ENCODE assay signal across 8 cellular contexts in the genomic region with DNA sequence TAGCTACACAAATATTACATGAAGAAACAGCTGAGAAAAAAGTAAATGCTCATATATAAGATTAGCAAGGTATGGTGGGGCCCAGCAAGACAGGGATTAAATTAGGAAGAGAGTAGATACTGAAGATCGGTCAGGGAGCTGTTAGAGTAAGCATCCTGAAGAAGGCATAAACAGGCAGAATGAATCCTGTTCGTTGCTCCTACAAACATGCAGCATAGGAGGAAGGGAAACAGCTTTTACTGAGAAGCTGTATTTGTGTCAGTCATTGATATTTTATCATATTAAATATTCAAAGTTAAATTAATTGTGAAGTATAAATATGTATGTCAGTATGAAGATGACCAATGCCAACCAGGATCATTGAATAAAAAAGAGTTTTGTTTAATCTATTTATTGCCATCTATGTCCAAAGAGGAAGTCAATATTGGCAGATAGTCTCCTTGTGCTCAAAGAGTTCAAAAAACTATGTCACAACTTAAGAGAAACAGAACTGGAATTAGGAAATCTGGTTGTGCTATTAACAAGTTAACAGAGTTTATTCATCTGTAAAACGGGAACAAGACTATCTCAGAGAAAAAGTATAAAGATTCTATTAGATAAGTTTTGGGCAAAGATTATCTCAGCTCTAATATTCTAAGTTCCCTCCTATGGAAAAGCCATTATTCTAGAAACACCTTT.
"Had no signal": no experiment of that assay in that cellular context is flagged by ENCODE, and none has a peak within 500 bp of the region (broad histone marks: within the 10 kb centered on the region; RNA-seq: fewer than 3 reads in every experiment).

No MANE protein-coding gene starts in this region.

- DNase-seq: GDM1, GF-D8 had no signal

- ATAC-seq: GM12878 had no signal

- H3K4me3 ChIP-seq: GM12878 had no signal

- FAIRE-seq: G401.6, GM12878, GM12891, GM12892, GM18507, GM19239 had no signal
